Comparison of ENCODE assay signal across 12 cellular contexts in the genomic region with DNA sequence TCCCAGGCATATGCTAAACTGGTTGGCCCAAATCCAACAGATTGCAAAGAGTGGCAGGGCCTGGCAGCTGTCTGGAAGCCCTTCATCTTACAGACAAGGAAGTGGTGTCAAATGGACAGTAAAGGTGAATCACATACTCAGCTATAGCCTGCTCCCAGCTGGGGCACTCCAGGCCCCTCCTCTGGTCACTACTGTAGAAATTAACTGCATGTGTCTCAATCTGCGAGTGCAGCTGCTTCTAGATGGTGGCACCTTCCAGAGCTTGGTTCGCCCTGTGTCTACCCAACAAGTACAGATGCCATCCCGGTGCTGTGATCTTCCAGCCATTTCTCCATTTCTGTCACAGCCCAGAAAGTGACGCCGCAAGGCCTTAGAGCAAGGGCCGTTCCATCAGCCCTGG. TPM values are rescaled to one million over a fixed set of nuclear protein-coding genes. Genes with fewer than 3 reads are reported as not detected.
DNase-seq lines count a peak whose midpoint lies in the region; ATAC-seq, FAIRE-seq and TF ChIP-seq lines count a peak whose summit lies in the region.
"Had no signal": no experiment of that assay in that cellular context is flagged by ENCODE, and none has a peak within 500 bp of the region (broad histone marks: within the 10 kb centered on the region; RNA-seq: fewer than 3 reads in every experiment).

No MANE protein-coding gene starts in this region.

- CTCF ChIA-PET in RWPE1 (lab: Yijun Ruan, JAX): no interaction called here

- H3K27ac ChIP-seq in RWPE1: peak overlapping the region; percentile 41
- no peak overlapping the region for H3K27ac ChIP-seq in caudate nucleus (ENCODE audit: low read depth, low read length)

- no peak for FAIRE-seq in HTR-8/SVneo (lab: Jason Lieb, UNC)
- FAIRE-seq: GM12892 had no signal

- DNase-seq in COLO668 (lab: John Stamatoyannopoulos, UW; ENCODE audit: unreplicated experiment): peak; percentile 78
- peak; percentile 29 for DNase-seq in HTR-8/SVneo (ENCODE audit: insufficient read length, low spot score)
- DNase-seq in RWPE1 (ENCODE audit: low spot score): no peak
- DNase-seq in left cardiac atrium: no peak
- no peak for DNase-seq in NCI-H2227 (lab: John Stamatoyannopoulos, UW; ENCODE audit: unreplicated experiment)
- DNase-seq in SK-N-DZ (ENCODE audit: low spot score): no peak
- no peak for DNase-seq in caudate nucleus (lab: John Stamatoyannopoulos, UW)
- DNase-seq: Caco-2, erythroblast, NCI-H1930 had no signal

- ATAC-seq in left cardiac atrium (peak; percentile 31 to 43), HG03469 (IDR thresholded peaks at IDR 0.05; ENCODE audit: unreplicated experiment) (no peak)

- intact Hi-C loops in left cardiac atrium (cut with DNase I): no loop called here

- POLR2A ChIA-PET in RWPE1 (lab: Yijun Ruan, JAX; ENCODE audit: low non-redundant PET): no interaction called here

- TF ChIP-seq CTCF in RWPE1 (conservative IDR thresholded peaks at IDR 0.05; ENCODE audit: low read depth): no peak

RNA-seq across cellular contexts. Expression of a gene that starts 50.2 kb away (rescaled TPM):
- total RNA-seq in left cardiac atrium: 10 to 100 TPM; 20.1 to 22.2 TPM
- 17.8 and 47.2 TPM in 2 replicates for polyA plus RNA-seq in SK-N-DZ (2014; cell fraction: cytosol; rRNA removed)
- polyA plus RNA-seq in SK-N-DZ (2014; cell fraction: nucleus; rRNA removed): 15.2 and 21.5 TPM in 2 replicates

Comparison
In these comparisons a context has a peak if more than half of its experiments do, and no peak if none do; other contexts are left out.
1. DNase-seq: peak in COLO668 (single experiment) and HTR-8/SVneo (single experiment); none in RWPE1 (single experiment), left cardiac atrium (single experiment), NCI-H2227 (single experiment), SK-N-DZ (single experiment) and caudate nucleus (0 of 61).